ENCODE assay signal across 8 cellular contexts in genomic region chr3:15300318-15301078, GRCh38. TPM values are rescaled to one million over a fixed set of nuclear protein-coding genes. Genes with fewer than 3 reads are reported as not detected.
A peak's percentile ranks its signal among the peaks of the same experiment; 100 is the strongest.
DNase-seq lines count a peak whose midpoint lies in the region; TF ChIP-seq lines count a peak whose summit lies in the region.
"Had no signal": no experiment of that assay in that cellular context is flagged by ENCODE, and none has a peak within 500 bp of the region (broad histone marks: within the 10 kb centered on the region; RNA-seq: fewer than 3 reads in every experiment).

No MANE protein-coding gene starts in this region.

- peaks cover 13% of the 10 kb centered on the region; the same call in 1 of the 2 replicates for H3K36me3 ChIP-seq in GM23248 (ENCODE audit: low read depth)

- no peaks in the 10 kb centered on the region for H3K9me3 ChIP-seq in GM23248 (ENCODE audit: low read depth)
- H3K9me3 ChIP-seq: suprapubic skin had no signal

- H3F3A ChIP-seq in GM23248 (ENCODE audit: insufficient read depth) = peaks cover 24% of the 10 kb centered on the region

- H3K4me2 ChIP-seq in GM23248 (ENCODE audit: unreplicated experiment) = no peak overlapping the region

- H3K4me3 ChIP-seq in GM23248 = no peak overlapping the region
- H3K4me3 ChIP-seq in skeletal muscle cell (ENCODE audit: low read depth, low read length) = no peak overlapping the region
- H3K4me3 ChIP-seq: suprapubic skin had no signal

- in situ Hi-C loops in GM23248 (cut with MboI) = no loop called here

- no peaks in the 10 kb centered on the region for H4K20me1 ChIP-seq in GM23248 (ENCODE audit: insufficient read depth)

- CTCF ChIA-PET in RWPE1 (lab: Yijun Ruan, JAX) = interaction anchor here (0.5 kb wide), 1 partner anchor 12 kb away, joined by 3 read pairs; no protein-coding TSS in a partner anchor

- POLR2A ChIA-PET in RWPE1 (lab: Yijun Ruan, JAX; ENCODE audit: low non-redundant PET) = no interaction called here

- H3K79me2 ChIP-seq in GM23248 (ENCODE audit: insufficient read depth) = peaks cover 95% of the 10 kb centered on the region

- no peak overlapping the region for H2AFZ ChIP-seq in GM23248

- no peak overlapping the region for H3K9ac ChIP-seq in GM23248

- DNase-seq in GM23248 = peak; percentile 93
- DNase-seq in RWPE1 (ENCODE audit: low spot score) = peak; percentile 75
- peak; percentile 39 for DNase-seq in fibroblast of the conjunctiva (ENCODE audit: low read depth)
- peak; percentile 23 for DNase-seq in skeletal muscle cell (ENCODE audit: low read depth)
- no peak for DNase-seq in Kasumi-1 (lab: John Stamatoyannopoulos, UW)
- DNase-seq in midbrain (lab: John Stamatoyannopoulos, UW) = no peak
- DNase-seq in GDM1 (lab: John Stamatoyannopoulos, UW) = no peak

- WGBS in GM23248 (ENCODE audit: low coverage in 1 of 2, low lambda C conversion rate in 2 of 2, missing lambda C conversion rate in 2 of 2), 2 experiments = 51 to 59% methylated on average over 7 to 8 of the region's 8 CpGs

- H3K4me1 ChIP-seq in GM23248 (ENCODE audit: insufficient read depth) = peaks cover 13% of the 10 kb centered on the region

- TF ChIP-seq CTCF in RWPE1 (conservative IDR thresholded peaks at IDR 0.05; ENCODE audit: low read depth) = no peak

- H3K27me3 ChIP-seq in GM23248 (replicated peaks; ENCODE audit: insufficient read depth) = no peaks in the 10 kb centered on the region
- H3K27me3 ChIP-seq: suprapubic skin had no signal

- H3K27ac ChIP-seq in GM23248 (0 out of 2 replicates have a peak overlapping the region, but pooled peaks have one; percentile 7), RWPE1 (peak overlapping the region; percentile 55)
- H3K27ac ChIP-seq: suprapubic skin had no signal

- H3K9me2 ChIP-seq in GM23248 (ENCODE audit: insufficient read depth) = no peaks in the 10 kb centered on the region

RNA-seq across cellular contexts. Expression of gene SH3BP5, which starts 31.9 kb away (rescaled TPM):
- 39.2 and 69.2 TPM in 2 replicates for total RNA-seq in GM23248 (2014; rRNA removed; shearing (Covaris generic))
- polyA plus RNA-seq in GM23248 (2016; fragmentation: Nextera tagmentation; extraction: Ambion mirVana) = 35.9 and 37.8 TPM in 2 replicates

Comparison
In these comparisons a context has a peak if more than half of its experiments do, and no peak if none do; other contexts are left out.
1. DNase-seq: peak in GM23248 (single experiment), RWPE1 (single experiment), fibroblast of the conjunctiva (single experiment) and skeletal muscle cell (single experiment); none in Kasumi-1 (0 of 2), midbrain (single experiment) and GDM1 (single experiment).